17 cellular contexts compared by ENCODE assay signal in the genomic region with DNA sequence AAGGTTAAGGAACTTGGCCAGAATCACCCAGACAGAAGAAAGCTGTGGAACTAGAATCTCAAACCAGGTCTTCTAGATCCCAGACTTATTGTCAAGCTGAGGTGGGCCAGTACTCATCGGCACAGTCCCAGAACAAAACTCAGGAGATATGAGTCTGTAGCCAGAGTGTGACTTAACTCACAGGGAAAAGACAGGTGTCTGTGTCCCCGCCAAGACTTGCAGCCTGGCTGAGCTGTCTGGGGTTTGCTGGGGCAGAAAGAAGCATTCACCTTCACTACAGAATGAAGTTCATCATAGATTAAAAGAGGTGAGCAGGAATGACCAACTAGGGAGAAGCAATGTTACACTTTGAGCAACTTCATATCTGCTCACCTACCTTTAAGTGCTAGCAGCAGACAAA.
DNase-seq lines count a peak whose midpoint lies in the region; ATAC-seq, FAIRE-seq and TF ChIP-seq lines count a peak whose summit lies in the region.
"Had no signal": no experiment of that assay in that cellular context is flagged by ENCODE, and none has a peak within 500 bp of the region (broad histone marks: within the 10 kb centered on the region; RNA-seq: fewer than 3 reads in every experiment).

No MANE protein-coding gene starts in this region.

- H3K27me3 Mint-ChIP-seq in CD4-positive, CD25-positive, alpha-beta regulatory T cell: no peaks in the 10 kb centered on the region

- H3K27me3 ChIP-seq in CD4-positive, CD25-positive, alpha-beta regulatory T cell (ENCODE audit: control insufficient read depth, insufficient read depth, low read length): no peaks in the 10 kb centered on the region
- H3K27me3 ChIP-seq in OCI-LY1 (ENCODE audit: insufficient read depth, low read length): no peaks in the 10 kb centered on the region
- no peaks in the 10 kb centered on the region for H3K27me3 ChIP-seq in smooth muscle cell (ENCODE audit: low read depth)

- no peak for ATAC-seq in CD4-positive, CD25-positive, alpha-beta regulatory T cell (ENCODE audit: low read depth in 2 of 2)
- ATAC-seq: Panc1 had no signal

- no peak overlapping the region for H3K4me3 ChIP-seq in CD4-positive, CD25-positive, alpha-beta regulatory T cell (ENCODE audit: low read depth, low read length)
- H3K4me3 ChIP-seq in OCI-LY1 (ENCODE audit: low read depth, low read length, poor library complexity, severe bottlenecking): no peak overlapping the region
- no peak overlapping the region for H3K4me3 ChIP-seq in smooth muscle cell
- H3K4me3 ChIP-seq: GM23248 had no signal

- no peaks in the 10 kb centered on the region for H3K9me3 ChIP-seq in CD4-positive, CD25-positive, alpha-beta regulatory T cell (ENCODE audit: control insufficient read depth in 2 of 2, low read length in 2 of 2)
- no peaks in the 10 kb centered on the region for H3K9me3 ChIP-seq in OCI-LY1 (ENCODE audit: low read length)
- no peaks in the 10 kb centered on the region for H3K9me3 ChIP-seq in smooth muscle cell (replicated peaks; ENCODE audit: low read depth)

- no peak overlapping the region for H3K27ac ChIP-seq in CD4-positive, CD25-positive, alpha-beta regulatory T cell (ENCODE audit: insufficient read depth, low read length, poor library complexity, severe bottlenecking)
- peak overlapping the region; percentile 18 for H3K27ac ChIP-seq in OCI-LY1 (ENCODE audit: low read depth, low read length, poor library complexity, severe bottlenecking)
- no peak overlapping the region for H3K27ac ChIP-seq in smooth muscle cell (ENCODE audit: low read depth)
- H3K27ac ChIP-seq: GM23248 had no signal

- H3K4me2 ChIP-seq in OCI-LY1 (ENCODE audit: low read length) (no peak overlapping the region), smooth muscle cell (no peak overlapping the region)

- no peaks in the 10 kb centered on the region for H3K4me1 ChIP-seq in CD4-positive, CD25-positive, alpha-beta regulatory T cell (ENCODE audit: control insufficient read depth, insufficient read depth, low read length, poor library complexity, severe bottlenecking)
- H3K4me1 ChIP-seq in OCI-LY1 (ENCODE audit: insufficient read depth, low read length, severe bottlenecking) (peaks cover 21% of the 10 kb centered on the region), smooth muscle cell (ENCODE audit: low read depth) (peaks cover 4% of the 10 kb centered on the region)

- no peaks in the 10 kb centered on the region for H4K20me1 ChIP-seq in OCI-LY1 (ENCODE audit: insufficient read depth, low read length)
- no peaks in the 10 kb centered on the region for H4K20me1 ChIP-seq in smooth muscle cell (ENCODE audit: low read depth)

- H3K36me3 Mint-ChIP-seq in CD4-positive, CD25-positive, alpha-beta regulatory T cell: peaks cover 3% of the 10 kb centered on the region

- H3K36me3 ChIP-seq in CD4-positive, CD25-positive, alpha-beta regulatory T cell (ENCODE audit: control insufficient read depth, insufficient read depth, low read length): no peaks in the 10 kb centered on the region
- H3K36me3 ChIP-seq in OCI-LY1 (ENCODE audit: insufficient read depth, low read length) (no peaks in the 10 kb centered on the region), smooth muscle cell (ENCODE audit: low read depth) (no peaks in the 10 kb centered on the region)

- H3F3A ChIP-seq in OCI-LY1 (ENCODE audit: insufficient read depth, low read length): no peaks in the 10 kb centered on the region
- no peaks in the 10 kb centered on the region for H3F3A ChIP-seq in smooth muscle cell (ENCODE audit: low read depth)

- no peak overlapping the region for H2AFZ ChIP-seq in OCI-LY1 (ENCODE audit: low read length)
- H2AFZ ChIP-seq in smooth muscle cell (ENCODE audit: low read depth): peak overlapping the region; percentile 49
- H2AFZ ChIP-seq: GM23248 had no signal

- DNase-seq in CD4-positive, CD25-positive, alpha-beta regulatory T cell: no peak
- DNase-seq in myocyte (ENCODE audit: low read depth) (peak; percentile 25), smooth muscle cell (lab: John Stamatoyannopoulos, UW; ENCODE audit: unreplicated experiment) (no peak), NAMALWA (ENCODE audit: low spot score) (no peak), D721Med (ENCODE audit: insufficient read length, low spot score) (no peak), NCI-H2171 treated with DMSO at 0.1 percent for 48 hours (lab: John Stamatoyannopoulos, UW) (no peak)
- DNase-seq: ACHN; CD8-positive, alpha-beta memory T cell; KG1; NCI-H1105; NCI-H187; NCI-H446; NCI-H748 treated with DMSO at 0.1 percent for 48 hours; SHP77 had no signal

- H3K4me3 Mint-ChIP-seq in CD4-positive, CD25-positive, alpha-beta regulatory T cell: no peak overlapping the region
- H3K4me3 Mint-ChIP-seq: CD8-positive, alpha-beta memory T cell had no signal

- no peak for TF ChIP-seq CTCF in OCI-LY1 (IDR thresholded peaks at IDR 0.05; ENCODE audit: low read length)
- TF ChIP-seq CTCF in smooth muscle cell (IDR thresholded peaks at IDR 0.05; ENCODE audit: borderline replicate concordance, insufficient read depth, poor library complexity, severe bottlenecking): no peak
- no peak for TF ChIP-seq CTCF in D721Med (IDR thresholded peaks at IDR 0.05; ENCODE audit: insufficient read depth, missing control alignments)

- no peaks in the 10 kb centered on the region for H3K9me2 ChIP-seq in OCI-LY1 (ENCODE audit: low read depth, low read length)

- H3K9ac ChIP-seq in OCI-LY1 (ENCODE audit: low read length) (no peak overlapping the region; the same call in 1 of the 2 replicates), smooth muscle cell (ENCODE audit: low read depth) (no peak overlapping the region)
- H3K9ac ChIP-seq: GM23248 had no signal

- 98% methylated on average over 2 of the region's 2 CpGs for WGBS in smooth muscle cell (ENCODE audit: low lambda C conversion rate)

- peaks cover 0 to 7% (median 4%) of the 10 kb centered on the region in 4 donors for H3K4me1 Mint-ChIP-seq in CD4-positive, CD25-positive, alpha-beta regulatory T cell

- peaks cover 0 to 5% (median 0%) of the 10 kb centered on the region in 7 donors for H3K9me3 Mint-ChIP-seq in CD4-positive, CD25-positive, alpha-beta regulatory T cell

- H3K27ac Mint-ChIP-seq in CD4-positive, CD25-positive, alpha-beta regulatory T cell: peak overlapping the region in 2 of 3 donors; percentile 53 to 57

- no peak for FAIRE-seq in D721Med (lab: Jason Lieb, UNC)

- H3K79me2 ChIP-seq in OCI-LY1 (ENCODE audit: insufficient read depth, low read length) (no peaks in the 10 kb centered on the region), smooth muscle cell (ENCODE audit: low read depth) (no peaks in the 10 kb centered on the region)
